In genomic region chr19:46350029-46350757, GRCh38 we compare ENCODE assay signal across 2 cellular contexts.
TF ChIP-seq lines count a peak whose summit lies in the region.

No MANE protein-coding gene starts in this region.

TF ChIP-seq in GM12891, 5 proteins besides CTCF, POLR2A, EP300 and RAD21 (continued from another document):
- no peak for TF ChIP-seq TAF1 (IDR thresholded peaks at IDR 0.05; ENCODE audit: low read depth, low read length)
- TF ChIP-seq PAX5 (IDR thresholded peaks at IDR 0.05; ENCODE audit: insufficient read depth, low read length, severe bottlenecking) = no peak
- no peak for TF ChIP-seq POU2F2 (IDR thresholded peaks at IDR 0.05; ENCODE audit: low read depth, low read length)
TF ChIP-seq in GM12891: peak in this region for 0.

TF ChIP-seq in H1, 55 proteins besides CTCF, POLR2A, EP300 and RAD21 (continued from another document):
- no peak for TF ChIP-seq ASH2L (IDR thresholded peaks at IDR 0.05; ENCODE audit: low read length)
- TF ChIP-seq SIN3A (conservative IDR thresholded peaks at IDR 0.05 in 1 of 2, IDR thresholded peaks at IDR 0.05 in 1 of 2; ENCODE audit: low read depth in 1 of 2, low read length in 2 of 2) = no peak
- TF ChIP-seq PHF8 (conservative IDR thresholded peaks at IDR 0.05; ENCODE audit: low read depth, low read length) = no peak
- no peak for TF ChIP-seq SP1 (IDR thresholded peaks at IDR 0.05; ENCODE audit: low read depth, low read length)
- no peak for TF ChIP-seq TCF12 (IDR thresholded peaks at IDR 0.05; ENCODE audit: low read depth, low read length)
- TF ChIP-seq TAF7 (optimal IDR thresholded peaks at IDR 0.05; ENCODE audit: borderline replicate concordance, low read depth, low read length) = no peak
- no peak for TF ChIP-seq EGR1 (IDR thresholded peaks at IDR 0.05; ENCODE audit: borderline replicate concordance, low read depth, low read length)
- TF ChIP-seq CTBP2 (IDR thresholded peaks at IDR 0.05; ENCODE audit: borderline replicate concordance, insufficient read depth, insufficient read length, low read length) = no peak
- no peak for TF ChIP-seq HDAC6 (IDR thresholded peaks at IDR 0.05; ENCODE audit: low read depth, low read length)
- no peak for TF ChIP-seq CHD1 (IDR thresholded peaks at IDR 0.05; ENCODE audit: low read depth, low read length)
- TF ChIP-seq BCL11A (IDR thresholded peaks at IDR 0.05; ENCODE audit: low read depth in 2 of 2, low read length in 2 of 2) = no peak
- TF ChIP-seq BRCA1 (IDR thresholded peaks at IDR 0.05; ENCODE audit: low read depth, low read length) = no peak
- no peak for TF ChIP-seq JUND (IDR thresholded peaks at IDR 0.05; ENCODE audit: low read length)
- no peak for TF ChIP-seq NRF1 (IDR thresholded peaks at IDR 0.05; ENCODE audit: low read depth, low read length)
- TF ChIP-seq ATF3 (IDR thresholded peaks at IDR 0.05; ENCODE audit: insufficient read depth, low read depth, low read length) = no peak
- TF ChIP-seq CREB1 (IDR thresholded peaks at IDR 0.05) = no peak
- TF ChIP-seq RNF2 (IDR thresholded peaks at IDR 0.05; ENCODE audit: borderline replicate concordance, low read depth, low read length, missing control alignments, poor library complexity, severe bottlenecking) = no peak
- TF ChIP-seq SP4 (IDR thresholded peaks at IDR 0.05; ENCODE audit: low read length) = no peak
